In genomic region chr1:209827384-209828261, GRCh38 we compare ENCODE assay signal across 7 cellular contexts.
A peak's percentile ranks its signal among the peaks of the same experiment; 100 is the strongest.
DNase-seq lines count a peak whose midpoint lies in the region; ATAC-seq, FAIRE-seq and TF ChIP-seq lines count a peak whose summit lies in the region.

Gene UTP25 (plus strand): TSS chr1:209827972. CDS start chr1:209828064, 92 bp downstream.

- peak; percentile 98 for FAIRE-seq in GM18507 (lab: Jason Lieb, UNC)

- H3K4me3 ChIP-seq in astrocyte of the cerebellum (ENCODE audit: low read depth, low read length), result peak within 1 kb of the TSS; percentile 90

- in situ Hi-C loops in astrocyte of the cerebellum (cut with HindIII; ENCODE audit: low sequenced_read_pairs), result no loop called here

- TF ChIP-seq CTCF in astrocyte of the cerebellum (IDR thresholded peaks at IDR 0.05; ENCODE audit: low read depth, low read length, missing control alignments), result peak; percentile 80

- DNase-seq in GM18507 (ENCODE audit: extremely low spot score, insufficient read length, low read depth) (peak; percentile 77), NCI-H2029 (lab: John Stamatoyannopoulos, UW) (peak; percentile 93), T-helper 22 cell (ENCODE audit: low read depth) (peak; percentile 84), astrocyte of the cerebellum (ENCODE audit: low read depth) (peak; percentile 96), hippocampal formation (lab: John Stamatoyannopoulos, UW) (peak; percentile 85 to 90), retina (peak; percentile 96)

- ATAC-seq in HG02981 (IDR thresholded peaks at IDR 0.05; ENCODE audit: unreplicated experiment), result peak; percentile 89

Comparison
In these comparisons a context has a peak if more than half of its experiments do, and no peak if none do; other contexts are left out.
1. Peak in every context shown above with its lines: DNase-seq, ATAC-seq and H3K4me3 ChIP-seq.